In the genomic region with DNA sequence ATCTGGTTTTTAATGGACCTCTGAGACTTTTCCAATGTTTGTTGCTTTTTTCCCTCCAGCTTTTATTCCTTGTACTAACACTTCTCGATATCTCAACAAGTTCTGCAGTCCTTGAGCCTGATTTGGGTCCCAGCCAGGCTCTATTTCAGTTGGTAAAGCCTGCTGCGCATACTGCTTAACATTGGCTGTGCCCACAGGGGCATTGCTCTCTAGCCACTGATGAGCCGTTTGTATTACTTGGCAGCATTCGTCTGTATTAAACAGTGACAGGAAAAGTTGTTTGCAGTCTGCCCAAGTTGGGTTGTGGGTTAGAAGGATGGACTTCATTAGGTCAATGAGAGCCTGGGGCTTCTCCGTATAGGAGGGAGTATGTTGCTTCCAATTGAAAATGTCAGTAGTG, we compare ENCODE assay signal across 1 cellular context.
TF ChIP-seq lines count a peak whose summit lies in the region.

No MANE protein-coding gene starts in this region.

TF ChIP-seq in HepG2, 621 proteins besides CTCF, POLR2A, EP300 and RAD21 (continued from another document):
- TF ChIP-seq, protein P1, sequence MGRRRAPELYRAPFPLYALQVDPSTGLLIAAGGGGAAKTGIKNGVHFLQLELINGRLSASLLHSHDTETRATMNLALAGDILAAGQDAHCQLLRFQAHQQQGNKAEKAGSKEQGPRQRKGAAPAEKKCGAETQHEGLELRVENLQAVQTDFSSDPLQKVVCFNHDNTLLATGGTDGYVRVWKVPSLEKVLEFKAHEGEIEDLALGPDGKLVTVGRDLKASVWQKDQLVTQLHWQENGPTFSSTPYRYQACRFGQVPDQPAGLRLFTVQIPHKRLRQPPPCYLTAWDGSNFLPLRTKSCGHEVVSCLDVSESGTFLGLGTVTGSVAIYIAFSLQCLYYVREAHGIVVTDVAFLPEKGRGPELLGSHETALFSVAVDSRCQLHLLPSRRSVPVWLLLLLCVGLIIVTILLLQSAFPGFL (CRISPR knock-in tag; IDR thresholded peaks at IDR 0.05) = no peak
- TF ChIP-seq HES4 (CRISPR knock-in tag; IDR thresholded peaks at IDR 0.05; ENCODE audit: borderline replicate concordance) (no peak), ETV5 (CRISPR knock-in tag; IDR thresholded peaks at IDR 0.05; ENCODE audit: borderline replicate concordance) (no peak), KLF6 (CRISPR knock-in tag; IDR thresholded peaks at IDR 0.05) (no peak), ZNF772 (CRISPR knock-in tag; IDR thresholded peaks at IDR 0.05) (no peak), HDAC2 (CRISPR knock-in tag; IDR thresholded peaks at IDR 0.05) (no peak), ZNF264 (CRISPR knock-in tag; IDR thresholded peaks at IDR 0.05) (no peak), ZBTB42 (CRISPR knock-in tag; IDR thresholded peaks at IDR 0.05) (no peak), ZNF546 (CRISPR knock-in tag; conservative IDR thresholded peaks at IDR 0.05) (no peak), RBFOX2 (IDR thresholded peaks at IDR 0.05; ENCODE audit: low read depth, low read length) (no peak)
- TF ChIP-seq, protein P2, sequence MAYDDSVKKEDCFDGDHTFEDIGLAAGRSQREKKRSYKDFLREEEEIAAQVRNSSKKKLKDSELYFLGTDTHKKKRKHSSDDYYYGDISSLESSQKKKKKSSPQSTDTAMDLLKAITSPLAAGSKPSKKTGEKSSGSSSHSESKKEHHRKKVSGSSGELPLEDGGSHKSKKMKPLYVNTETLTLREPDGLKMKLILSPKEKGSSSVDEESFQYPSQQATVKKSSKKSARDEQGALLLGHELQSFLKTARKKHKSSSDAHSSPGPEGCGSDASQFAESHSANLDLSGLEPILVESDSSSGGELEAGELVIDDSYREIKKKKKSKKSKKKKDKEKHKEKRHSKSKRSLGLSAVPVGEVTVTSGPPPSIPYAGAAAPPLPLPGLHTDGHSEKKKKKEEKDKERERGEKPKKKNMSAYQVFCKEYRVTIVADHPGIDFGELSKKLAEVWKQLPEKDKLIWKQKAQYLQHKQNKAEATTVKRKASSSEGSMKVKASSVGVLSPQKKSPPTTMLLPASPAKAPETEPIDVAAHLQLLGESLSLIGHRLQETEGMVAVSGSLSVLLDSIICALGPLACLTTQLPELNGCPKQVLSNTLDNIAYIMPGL (CRISPR knock-in tag; IDR thresholded peaks at IDR 0.05; ENCODE audit: borderline replicate concordance in 1 of 2, low read depth in 1 of 2) = no peak
- TF ChIP-seq, protein P3, sequence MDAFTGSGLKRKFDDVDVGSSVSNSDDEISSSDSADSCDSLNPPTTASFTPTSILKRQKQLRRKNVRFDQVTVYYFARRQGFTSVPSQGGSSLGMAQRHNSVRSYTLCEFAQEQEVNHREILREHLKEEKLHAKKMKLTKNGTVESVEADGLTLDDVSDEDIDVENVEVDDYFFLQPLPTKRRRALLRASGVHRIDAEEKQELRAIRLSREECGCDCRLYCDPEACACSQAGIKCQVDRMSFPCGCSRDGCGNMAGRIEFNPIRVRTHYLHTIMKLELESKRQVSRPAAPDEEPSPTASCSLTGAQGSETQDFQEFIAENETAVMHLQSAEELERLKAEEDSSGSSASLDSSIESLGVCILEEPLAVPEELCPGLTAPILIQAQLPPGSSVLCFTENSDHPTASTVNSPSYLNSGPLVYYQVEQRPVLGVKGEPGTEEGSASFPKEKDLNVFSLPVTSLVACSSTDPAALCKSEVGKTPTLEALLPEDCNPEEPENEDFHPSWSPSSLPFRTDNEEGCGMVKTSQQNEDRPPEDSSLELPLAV (CRISPR knock-in tag; conservative IDR thresholded peaks at IDR 0.05; ENCODE audit: low read depth) = no peak
